Comparison of ENCODE assay signal across 1 cellular context in the genomic region with DNA sequence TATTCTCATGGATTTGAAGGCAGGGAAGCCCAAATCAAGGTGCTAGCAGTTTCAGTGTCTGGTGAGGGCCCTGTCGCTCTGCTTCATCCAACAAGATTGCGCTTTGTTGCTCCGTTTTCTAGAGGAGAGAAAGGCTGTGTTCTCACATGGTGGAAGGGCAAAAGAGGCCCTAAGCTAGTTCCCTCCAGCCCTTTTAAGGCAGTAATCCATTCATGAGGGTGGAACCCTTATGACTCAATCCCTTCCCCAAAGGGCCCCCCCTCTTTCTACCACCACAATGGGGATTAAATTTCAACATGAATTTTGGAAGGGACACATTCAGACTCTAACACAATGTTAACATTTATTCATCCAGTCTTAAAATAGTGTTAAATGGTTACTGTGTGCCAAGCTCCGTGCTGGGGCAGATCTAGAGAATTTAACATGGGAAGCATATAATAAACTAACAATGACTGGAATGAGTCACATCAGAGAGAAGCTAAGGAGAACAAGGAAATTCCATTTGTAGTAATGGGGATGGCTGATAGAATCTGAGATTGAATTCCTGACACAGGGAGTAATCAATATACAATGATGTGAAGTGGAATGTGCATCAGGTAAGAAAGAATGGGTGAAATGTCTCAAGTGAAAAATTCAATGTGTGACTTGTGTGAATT.
TF ChIP-seq lines count a peak whose summit lies in the region.

No MANE protein-coding gene starts in this region.

TF ChIP-seq in endothelial cell of umbilical vein, 7 proteins besides CTCF, POLR2A, EP300 and RAD21:
- TF ChIP-seq JUN (IDR thresholded peaks at IDR 0.05; ENCODE audit: borderline replicate concordance, insufficient read depth, insufficient read length, low read depth) (no peak), GATA2 (IDR thresholded peaks at IDR 0.05; ENCODE audit: insufficient read depth, insufficient read length, low read depth, low read length) (peak; percentile 57), MYC (IDR thresholded peaks at IDR 0.05; ENCODE audit: low read depth, low read length) (no peak), FOS (IDR thresholded peaks at IDR 0.05; ENCODE audit: borderline replicate concordance, insufficient read depth, low read length) (peak; percentile 48), POLR2AphosphoS5 (IDR thresholded peaks at IDR 0.05; ENCODE audit: insufficient read depth, low read depth, low read length) (no peak), EZH2 (IDR thresholded peaks at IDR 0.05; ENCODE audit: borderline replicate concordance, low read depth, low read length, severe bottlenecking) (no peak)
- TF ChIP-seq, protein P1, sequence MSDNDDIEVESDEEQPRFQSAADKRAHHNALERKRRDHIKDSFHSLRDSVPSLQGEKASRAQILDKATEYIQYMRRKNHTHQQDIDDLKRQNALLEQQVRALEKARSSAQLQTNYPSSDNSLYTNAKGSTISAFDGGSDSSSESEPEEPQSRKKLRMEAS (IDR thresholded peaks at IDR 0.05; ENCODE audit: insufficient read depth, insufficient read length), result no peak
